ENCODE assay signal across 25 cellular contexts in the genomic region with DNA sequence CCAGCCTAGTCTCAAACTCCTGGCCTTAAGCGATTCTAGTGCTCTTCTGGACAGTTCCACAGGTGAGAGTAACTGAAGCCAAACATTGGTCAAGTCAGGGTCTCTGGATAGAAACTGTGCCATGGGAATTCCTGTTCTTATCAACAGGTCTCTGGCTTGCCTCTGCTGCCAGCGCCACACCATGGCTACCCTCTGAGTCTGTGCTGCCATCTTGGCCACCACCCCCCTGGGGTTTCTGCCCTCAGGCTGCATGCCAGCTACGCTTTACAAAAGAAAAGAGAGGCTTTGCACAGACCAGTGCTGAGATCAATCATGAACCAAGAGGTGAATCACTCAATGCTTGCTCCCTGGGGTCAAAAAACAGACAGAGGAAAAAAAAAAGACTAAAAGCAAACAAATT. TPM values are rescaled to one million over a fixed set of nuclear protein-coding genes. Genes with fewer than 3 reads are reported as not detected.
A peak's percentile ranks its signal among the peaks of the same experiment; 100 is the strongest.
DNase-seq lines count a peak whose midpoint lies in the region; ATAC-seq and TF ChIP-seq lines count a peak whose summit lies in the region.
"Had no signal": no experiment of that assay in that cellular context is flagged by ENCODE, and none has a peak within 500 bp of the region (broad histone marks: within the 10 kb centered on the region; RNA-seq: fewer than 3 reads in every experiment).

No MANE protein-coding gene starts in this region.

- no peaks in the 10 kb centered on the region for H3K9me3 ChIP-seq in BE2C
- H3K9me3 ChIP-seq: Peyer's patch, SK-N-SH had no signal

- TF ChIP-seq CTCF in BE2C (IDR thresholded peaks at IDR 0.05; ENCODE audit: low read depth, low read length): no peak

- peak; percentile 25 for DNase-seq in BE2C
- DNase-seq in H7: peak; percentile 18
- peak; percentile 91 for DNase-seq in NCI-H69 (lab: John Stamatoyannopoulos, UW)
- DNase-seq in left lobe of liver (ENCODE audit: low spot score): no peak
- DNase-seq in caudate nucleus (lab: John Stamatoyannopoulos, UW): no peak
- DNase-seq in superior temporal gyrus (ENCODE audit: extremely low spot score): no peak
- DNase-seq in stimulated activated CD4-positive, alpha-beta T cell treated with anti-CD3 and anti-CD28 coated beads, Interleukin-4, amount 100 ng/mL, for 24 hours: no peak
- DNase-seq: AML-193, DMS153, DND-41, HCEC 1CT, NCI-H1092, NCI-H1436, NCI-H1930, NCI-H2107, NCI-H446 treated with DMSO at 0.1 percent for 48 hours, NCI-H526, Peyer's patch, SIG-M5, SK-N-SH, SW 1271 had no signal

- H3K27ac ChIP-seq in caudate nucleus (ENCODE audit: low read depth, low read length): no peak overlapping the region
- H3K27ac ChIP-seq: C4-2B, HL-60, KMS-11, Peyer's patch had no signal

- no peaks in the 10 kb centered on the region for H3K4me1 ChIP-seq in BE2C
- H3K4me1 ChIP-seq: Peyer's patch had no signal

- ATAC-seq in left lobe of liver (peak; percentile 25), HG03135 (IDR thresholded peaks at IDR 0.05; ENCODE audit: unreplicated experiment) (no peak)

- no peaks in the 10 kb centered on the region for H3K36me3 ChIP-seq in BE2C
- no peaks in the 10 kb centered on the region for H3K36me3 ChIP-seq in H7 (replicated peaks; ENCODE audit: control insufficient read depth, insufficient read depth, low read length)
- H3K36me3 ChIP-seq: Peyer's patch had no signal

- no peak overlapping the region for H3K4me3 ChIP-seq in BE2C (ENCODE audit: low read depth, low read length)
- no peak overlapping the region for H3K4me3 ChIP-seq in H7 (ENCODE audit: insufficient read depth, low read depth, low read length)
- H3K4me3 ChIP-seq: Peyer's patch had no signal

- 0 out of 2 replicates have a peak, but pooled peaks cover 5% of the 10 kb centered on the region for H3K27me3 ChIP-seq in BE2C
- H3K27me3 ChIP-seq in H7 (ENCODE audit: control insufficient read depth, insufficient read depth, low read length): no peaks in the 10 kb centered on the region
- H3K27me3 ChIP-seq: Peyer's patch had no signal

RNA-seq across cellular contexts. Expression of gene CREBBP, which starts 24.4 kb away (rescaled TPM):
- polyA plus RNA-seq in BE2C (2012; ENCODE audit: insufficient read depth, insufficient read length, low read depth): 51.9 TPM
- total RNA-seq in H7 (2014; rRNA removed; shearing (Covaris generic)): 11.7 and 14.6 TPM in 2 replicates
- total RNA-seq in left lobe of liver: 30.3 TPM

Comparison
In these comparisons a context has a peak if more than half of its experiments do, and no peak if none do; other contexts are left out.
1. DNase-seq: peak in BE2C (single experiment), H7 (single experiment) and NCI-H69 (single experiment); none in left lobe of liver (single experiment), caudate nucleus (0 of 61), superior temporal gyrus (single experiment) and stimulated activated CD4-positive, alpha-beta T cell treated with anti-CD3 and anti-CD28 coated beads, Interleukin-4, amount 100 ng/mL, for 24 hours (single experiment).